Comparison of ENCODE assay signal across 21 cellular contexts in the genomic region with DNA sequence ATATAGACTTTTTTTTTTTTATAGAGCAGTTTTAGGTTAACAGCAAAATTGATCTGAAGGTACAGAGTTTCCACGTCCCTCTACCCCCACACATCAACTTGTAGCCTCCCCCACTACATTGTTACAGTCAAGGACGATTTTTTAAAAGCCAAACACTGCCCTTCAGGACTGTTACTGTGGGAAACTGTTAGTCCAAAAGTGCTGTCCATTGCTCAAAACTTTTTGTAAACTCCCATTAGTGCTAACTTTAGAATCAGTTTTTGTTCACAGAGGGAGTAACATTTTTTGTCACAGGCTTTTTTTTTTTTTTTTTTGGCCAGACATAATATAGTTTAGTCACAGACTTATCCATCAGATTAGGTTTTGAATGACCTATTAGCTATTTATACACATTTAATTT.
"Had no signal": no experiment of that assay in that cellular context is flagged by ENCODE, and none has a peak within 500 bp of the region (broad histone marks: within the 10 kb centered on the region; RNA-seq: fewer than 3 reads in every experiment).

No MANE protein-coding gene starts in this region.

- ATAC-seq: activated CD8-positive, alpha-beta T cell treated with anti-CD3 and anti-CD28 coated beads, Interleukin-2, amount 10 ng/mL, durations not matched to agents 7 days and 5 days; activated naive CD4-positive, alpha-beta T cell treated with anti-CD3 and anti-CD28 coated beads, Interleukin-2, amount 50 U/mL, for 72 hours; activated T-cell treated with anti-CD3 and anti-CD28 coated beads, Interleukin-2, amount 50 U/mL, for 72 hours; body of pancreas; heart left ventricle; natural killer cell; psoas muscle had no signal

- H3K27ac ChIP-seq: esophagus squamous epithelium, psoas muscle, tibial artery, uterus had no signal

- DNase-seq: activated B cell treated with CpG ODN at 0.5 μM for 24 hours; activated CD4-positive, alpha-beta T cell treated with anti-CD3 and anti-CD28 coated beads for 48 hours; activated CD8-positive, alpha-beta memory T cell treated with anti-CD3 and anti-CD28 coated beads, Interleukin-2, amount 50 U/mL, for 4 hours; activated CD8-positive, alpha-beta T cell treated with anti-CD3 and anti-CD28 coated beads, Interleukin-2, amount 10 ng/mL, durations not matched to agents 7 days and 5 days; activated gamma-delta T cell; activated T-cell treated with anti-CD3 and anti-CD28 coated beads, Interleukin-2, amount 50 U/mL, for 72 hours; caudate nucleus; cortex of kidney; effector CD8-positive, alpha-beta T cell; esophagus squamous epithelium; heart left ventricle; natural killer cell; nucleus accumbens; psoas muscle; stimulated activated CD4-positive, alpha-beta T cell treated with anti-CD3 and anti-CD28 coated beads, Interleukin-12 subunit alpha, Interleukin-12 subunit beta, amount 100 ng/mL, for 4 hours; stimulated activated CD4-positive, alpha-beta T cell treated with anti-CD3 and anti-CD28 coated beads, Interleukin-2, amount 100 ng/mL, for 24 hours; tibial artery; uterus had no signal

- H3K4me3 ChIP-seq: body of pancreas, esophagus squamous epithelium, heart left ventricle, lung, psoas muscle, tibial artery, uterus had no signal

- H3K9me3 ChIP-seq: body of pancreas, esophagus squamous epithelium, heart left ventricle, psoas muscle, tibial artery, uterus had no signal

- H3K36me3 ChIP-seq: uterus had no signal

- H3K4me1 ChIP-seq: body of pancreas, esophagus squamous epithelium, psoas muscle, tibial artery, uterus had no signal

- H3K27me3 ChIP-seq: body of pancreas, esophagus squamous epithelium, heart left ventricle, tibial artery, uterus had no signal
